In the genomic region with DNA sequence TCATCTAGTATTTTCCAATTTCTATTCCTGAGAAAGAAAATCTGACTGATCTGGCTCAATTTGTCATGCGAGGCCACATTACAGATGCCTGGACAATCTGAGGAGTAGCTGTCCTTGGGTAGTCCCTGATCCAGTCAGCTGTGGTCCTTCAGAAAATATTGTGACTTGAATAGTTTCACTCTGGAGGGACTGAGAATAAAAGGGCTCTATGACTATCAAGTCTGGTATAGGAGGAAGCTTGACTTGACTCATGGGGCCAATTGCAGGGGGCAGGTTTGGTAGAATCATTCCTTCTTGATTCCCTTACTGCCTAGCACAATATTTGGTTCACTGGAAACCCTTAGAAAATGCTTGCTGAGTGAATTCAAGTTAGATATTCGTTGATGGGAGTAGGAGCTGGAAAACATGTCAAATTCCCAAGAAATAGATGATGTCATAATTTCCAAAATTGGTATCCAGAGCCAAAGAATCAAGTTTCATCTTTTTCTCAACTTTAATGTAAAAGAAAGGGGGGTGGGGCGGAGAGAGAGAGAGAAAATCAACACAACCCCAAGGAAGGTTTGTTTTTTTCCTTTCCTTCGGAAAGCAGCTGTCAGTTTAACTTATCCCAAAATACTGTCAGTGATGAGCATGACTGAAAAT, we compare ENCODE assay signal across 1 cellular context.
TF ChIP-seq lines count a peak whose summit lies in the region.

No MANE protein-coding gene starts in this region.

TF ChIP-seq in SK-N-SH treated with all-trans-retinoic acid at 6 μM for 48 hours, 23 proteins besides CTCF, POLR2A, EP300 and RAD21 (continued from another document):
- TF ChIP-seq, protein P1, sequence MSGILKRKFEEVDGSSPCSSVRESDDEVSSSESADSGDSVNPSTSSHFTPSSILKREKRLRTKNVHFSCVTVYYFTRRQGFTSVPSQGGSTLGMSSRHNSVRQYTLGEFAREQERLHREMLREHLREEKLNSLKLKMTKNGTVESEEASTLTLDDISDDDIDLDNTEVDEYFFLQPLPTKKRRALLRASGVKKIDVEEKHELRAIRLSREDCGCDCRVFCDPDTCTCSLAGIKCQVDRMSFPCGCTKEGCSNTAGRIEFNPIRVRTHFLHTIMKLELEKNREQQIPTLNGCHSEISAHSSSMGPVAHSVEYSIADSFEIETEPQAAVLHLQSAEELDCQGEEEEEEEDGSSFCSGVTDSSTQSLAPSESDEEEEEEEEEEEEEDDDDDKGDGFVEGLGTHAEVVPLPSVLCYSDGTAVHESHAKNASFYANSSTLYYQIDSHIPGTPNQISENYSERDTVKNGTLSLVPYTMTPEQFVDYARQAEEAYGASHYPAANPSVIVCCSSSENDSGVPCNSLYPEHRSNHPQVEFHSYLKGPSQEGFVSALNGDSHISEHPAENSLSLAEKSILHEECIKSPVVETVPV (CRISPR knock-in tag; IDR thresholded peaks at IDR 0.05) = no peak
- no peak for TF ChIP-seq BACH2 (CRISPR knock-in tag; IDR thresholded peaks at IDR 0.05; ENCODE audit: borderline replicate concordance)
